In genomic region chr4:26484538-26484937, GRCh38 we compare ENCODE assay signal across 26 cellular contexts. TPM values are rescaled to one million over a fixed set of nuclear protein-coding genes. Genes with fewer than 3 reads are reported as not detected.
A peak's percentile ranks its signal among the peaks of the same experiment; 100 is the strongest.
DNase-seq lines count a peak whose midpoint lies in the region; ATAC-seq and TF ChIP-seq lines count a peak whose summit lies in the region.
"Had no signal": no experiment of that assay in that cellular context is flagged by ENCODE, and none has a peak within 500 bp of the region (broad histone marks: within the 10 kb centered on the region; RNA-seq: fewer than 3 reads in every experiment).

No MANE protein-coding gene starts in this region.

- peaks cover 12% of the 10 kb centered on the region for H3K27me3 ChIP-seq in adipocyte (replicated peaks; ENCODE audit: control insufficient read depth, insufficient read depth, low read length)
- peaks cover 3 to 17% of the 10 kb centered on the region in 2 experiments for H3K27me3 ChIP-seq in mesenchymal stem cell (ENCODE audit: control insufficient read depth in 1 of 2, insufficient read depth in 1 of 2, low read length in 2 of 2)
- no peaks in the 10 kb centered on the region for H3K27me3 ChIP-seq in sigmoid colon
- H3K27me3 ChIP-seq in effector memory CD4-positive, alpha-beta T cell (replicated peaks; ENCODE audit: control insufficient read depth, insufficient read depth, low read length, poor library complexity, severe bottlenecking), result no peaks in the 10 kb centered on the region
- H3K27me3 ChIP-seq: SJCRH30 had no signal

- H3K4me1 ChIP-seq in adipocyte (ENCODE audit: control insufficient read depth, insufficient read depth, low read length) (peaks cover 22% of the 10 kb centered on the region), mesenchymal stem cell (ENCODE audit: control insufficient read depth, insufficient read depth, low read depth, low read length) (no peaks in the 10 kb centered on the region), sigmoid colon (peaks cover 0 to 56% (median 31%) of the 10 kb centered on the region in 4 donors)
- no peaks in the 10 kb centered on the region for H3K4me1 ChIP-seq in effector memory CD4-positive, alpha-beta T cell (ENCODE audit: control insufficient read depth, insufficient read depth, low read length, poor library complexity, severe bottlenecking)
- H3K4me1 ChIP-seq: HAP-1 had no signal

- no peak overlapping the region for H3K9ac ChIP-seq in adipocyte (ENCODE audit: low read length)
- H3K9ac ChIP-seq in mesenchymal stem cell (ENCODE audit: low read length), result peak overlapping the region; percentile 7

- TF ChIP-seq CTCF in AG10803 (conservative IDR thresholded peaks at IDR 0.05; ENCODE audit: low read length), result no peak
- no peak for TF ChIP-seq CTCF in sigmoid colon (IDR thresholded peaks at IDR 0.05)

- 82% methylated on average over 6 of the region's 7 CpGs for WGBS in mesenchymal stem cell
- 74 to 78% methylated on average over 7 of the region's 7 CpGs for WGBS in sigmoid colon, 2 donors

- no peak overlapping the region for H2BK5ac ChIP-seq in mesenchymal stem cell (ENCODE audit: low read depth, low read length, poor library complexity, severe bottlenecking)

- H3K4me3 ChIP-seq in AG10803 (ENCODE audit: low read length), result no peak overlapping the region
- H3K4me3 ChIP-seq in adipocyte (ENCODE audit: low read length), result no peak overlapping the region
- no peak overlapping the region for H3K4me3 ChIP-seq in mesenchymal stem cell (ENCODE audit: insufficient read depth in 1 of 2, low read depth in 1 of 2, low read length in 2 of 2)
- no peak overlapping the region for H3K4me3 ChIP-seq in sigmoid colon
- H3K4me3 ChIP-seq in effector memory CD4-positive, alpha-beta T cell (ENCODE audit: insufficient read depth, low read depth, low read length, poor library complexity, severe bottlenecking), result no peak overlapping the region
- H3K4me3 ChIP-seq: HAP-1, PC-9, SJCRH30 had no signal

- ATAC-seq in GM21515 (IDR thresholded peaks at IDR 0.05; ENCODE audit: unreplicated experiment), result no peak
- ATAC-seq: Right ventricle myocardium inferior had no signal

- H3K4ac ChIP-seq in mesenchymal stem cell (ENCODE audit: low read depth in 1 of 2, low read length in 2 of 2), result no peak overlapping the region

- no peak overlapping the region for H2BK12ac ChIP-seq in mesenchymal stem cell (ENCODE audit: low read length in 2 of 2)

- H2BK15ac ChIP-seq in mesenchymal stem cell (ENCODE audit: low read depth, poor library complexity, severe bottlenecking), result no peak overlapping the region

- H3K36me3 ChIP-seq in adipocyte (ENCODE audit: control insufficient read depth, insufficient read depth, low read length, severe bottlenecking), result no peaks in the 10 kb centered on the region
- peaks cover 0 to 4% of the 10 kb centered on the region in 2 experiments for H3K36me3 ChIP-seq in mesenchymal stem cell (ENCODE audit: control insufficient read depth in 1 of 2, insufficient read depth in 2 of 2, low read depth in 1 of 2, low read length in 2 of 2)
- H3K36me3 ChIP-seq in sigmoid colon, result no peaks in the 10 kb centered on the region
- no peaks in the 10 kb centered on the region for H3K36me3 ChIP-seq in effector memory CD4-positive, alpha-beta T cell (ENCODE audit: control insufficient read depth, insufficient read depth, low read length)
- H3K36me3 ChIP-seq: HAP-1, SJCRH30 had no signal

- H3K9me3 ChIP-seq in adipocyte (ENCODE audit: control insufficient read depth, low read length) (no peaks in the 10 kb centered on the region), mesenchymal stem cell (ENCODE audit: control insufficient read depth, low read length) (no peaks in the 10 kb centered on the region), sigmoid colon (no peaks in the 10 kb centered on the region)
- H3K9me3 ChIP-seq in effector memory CD4-positive, alpha-beta T cell (ENCODE audit: control insufficient read depth, low read length), result no peaks in the 10 kb centered on the region
- H3K9me3 ChIP-seq: HAP-1, SJCRH30 had no signal

- H3K27ac ChIP-seq in mesenchymal stem cell (ENCODE audit: low read length, poor library complexity, severe bottlenecking) (no peak overlapping the region), sigmoid colon (peak overlapping the region in 3 of 4 donors; percentile 3 to 83 (median 80))
- no peak overlapping the region for H3K27ac ChIP-seq in effector memory CD4-positive, alpha-beta T cell (ENCODE audit: insufficient read depth, low read length, poor library complexity, severe bottlenecking)
- H3K27ac ChIP-seq: HL-60, PC-9 had no signal

- H3K14ac ChIP-seq in mesenchymal stem cell (ENCODE audit: low read length in 2 of 2), result no peak overlapping the region

- no peak overlapping the region for H2AFZ ChIP-seq in mesenchymal stem cell (ENCODE audit: low read depth, low read length)
- H2AFZ ChIP-seq: PC-9 had no signal

- H4K91ac ChIP-seq in mesenchymal stem cell (ENCODE audit: low read length), result no peak overlapping the region

- H4K8ac ChIP-seq in mesenchymal stem cell (ENCODE audit: low read length), result no peak overlapping the region

- H2AK5ac ChIP-seq in mesenchymal stem cell (ENCODE audit: low read length, severe bottlenecking), result no peak overlapping the region

- no peak overlapping the region for H2BK120ac ChIP-seq in mesenchymal stem cell (ENCODE audit: low read depth, low read length)

- H3K23ac ChIP-seq in mesenchymal stem cell (ENCODE audit: low read length in 2 of 2), result no peak overlapping the region

- no peak overlapping the region for H3K4me2 ChIP-seq in mesenchymal stem cell (ENCODE audit: low read length, poor library complexity, severe bottlenecking)
- H3K4me2 ChIP-seq: PC-9 had no signal

- no peak overlapping the region for H3K18ac ChIP-seq in mesenchymal stem cell (ENCODE audit: low read depth in 1 of 2, low read length in 2 of 2)

- no peak for TF ChIP-seq POLR2A in sigmoid colon (IDR thresholded peaks at IDR 0.05)

- intact Hi-C loops in sigmoid colon (cut with DNase I), result loop anchor here (5.0 kb wide), 2 partner anchors 162 to 342 kb away; partner anchors contain the start of gene RBPJ

- no peak for TF ChIP-seq EP300 in sigmoid colon (IDR thresholded peaks at IDR 0.05)

- DNase-seq in AG10803 (ENCODE audit: low read depth) (peak; percentile 39), adipocyte (ENCODE audit: low read depth) (peak; percentile 22), mesenchymal stem cell (no peak), sigmoid colon (no peak), dermis blood vessel endothelial cell (no peak), hepatic stellate cell (ENCODE audit: low spot score) (no peak)
- no peak for DNase-seq in effector memory CD4-positive, alpha-beta T cell
- DNase-seq: C1 segment of cervical spinal cord; CD4-positive, alpha-beta memory T cell; COR-L47; DMS53; GOT3; NCI-H1092; NCI-H1417 treated with DMSO at 0.1 percent for 48 hours; NCI-H1694 treated with DMSO at 0.1 percent for 48 hours; NCI-H2081; NCI-H2227 treated with DMSO at 0.1 percent for 48 hours; NCI-H526 treated with DMSO at 0.1 percent for 48 hours; PC-9; SJCRH30 had no signal

- no peaks in the 10 kb centered on the region for H3K79me1 ChIP-seq in mesenchymal stem cell (replicated peaks; ENCODE audit: low read length, poor library complexity, severe bottlenecking)

RNA-seq across cellular contexts. Expression of gene CCKAR, which starts 5.7 kb away (rescaled TPM):
- not detected for polyA plus RNA-seq in mesenchymal stem cell (2013, experiment 1 of 2)
- not detected for polyA plus RNA-seq in mesenchymal stem cell (2013, experiment 2 of 2)
- not detected for total RNA-seq in sigmoid colon
- polyA plus RNA-seq in sigmoid colon, result under 1 TPM in 1 of 3 donors, not detected in 2; 0.60 TPM
- not detected in 2 replicates for total RNA-seq in dermis blood vessel endothelial cell
- total RNA-seq: CD4-positive, alpha-beta memory T cell; NCI-H460; PC-9; Right ventricle myocardium inferior; RPMI7951 had no signal
- polyA plus RNA-seq: CD4-positive, alpha-beta memory T cell had no signal

Comparison
In these comparisons a context has a peak if more than half of its experiments do, and no peak if none do; other contexts are left out.
1. DNase-seq: peak in AG10803 (single experiment) and adipocyte (single experiment); none in mesenchymal stem cell (single experiment), sigmoid colon (single experiment), dermis blood vessel endothelial cell (single experiment), effector memory CD4-positive, alpha-beta T cell (0 of 3) and hepatic stellate cell (single experiment).
2. H3K27ac ChIP-seq: peak in sigmoid colon (3 of 4); none in mesenchymal stem cell (single experiment) and effector memory CD4-positive, alpha-beta T cell (single experiment).